8 cellular contexts compared by ENCODE assay signal in genomic region chr15:78308422-78309021, GRCh38. TPM values are rescaled to one million over a fixed set of nuclear protein-coding genes. Genes with fewer than 3 reads are reported as not detected.
DNase-seq lines count a peak whose midpoint lies in the region; ATAC-seq and TF ChIP-seq lines count a peak whose summit lies in the region.

No MANE protein-coding gene starts in this region.

- POLR2A ChIA-PET in RWPE1 (lab: Yijun Ruan, JAX; ENCODE audit: low non-redundant PET) = no interaction called here

- H3K9me3 ChIP-seq in MG63 (no peaks in the 10 kb centered on the region), heart left ventricle (no peaks in the 10 kb centered on the region)

- CTCF ChIA-PET in RWPE1 (lab: Yijun Ruan, JAX) = interaction anchor here (0.7 to 3.5 kb wide), 11 partner anchors 9 to 443 kb away, joined by 3 to 27 read pairs (median 4); no protein-coding TSS in a partner anchor

- H3K27ac ChIP-seq in RWPE1 = no peak overlapping the region
- H3K27ac ChIP-seq in heart left ventricle = no peak overlapping the region

- no peaks in the 10 kb centered on the region for H3K36me3 ChIP-seq in MG63
- H3K36me3 ChIP-seq in heart left ventricle = no peaks in the 10 kb centered on the region

- H3K27ac Mint-ChIP-seq in activated naive CD8-positive, alpha-beta T cell treated with anti-CD3 and anti-CD28 coated beads, Interleukin-2, amount 50 U/mL, for 24 hours = no peak overlapping the region

- peaks cover 6% of the 10 kb centered on the region for H3K27me3 Mint-ChIP-seq in activated naive CD8-positive, alpha-beta T cell treated with anti-CD3 and anti-CD28 coated beads, Interleukin-2, amount 50 U/mL, for 24 hours

- TF ChIP-seq CTCF in RWPE1 (conservative IDR thresholded peaks at IDR 0.05; ENCODE audit: low read depth) (peak; percentile 85), heart left ventricle (IDR thresholded peaks at IDR 0.05) (peak; percentile 69 to 84 (median 77))

- H3K36me3 Mint-ChIP-seq in activated naive CD8-positive, alpha-beta T cell treated with anti-CD3 and anti-CD28 coated beads, Interleukin-2, amount 50 U/mL, for 24 hours (ENCODE audit: low read depth) = no peaks in the 10 kb centered on the region

- no peak overlapping the region for H3K4me3 Mint-ChIP-seq in activated naive CD8-positive, alpha-beta T cell treated with anti-CD3 and anti-CD28 coated beads, Interleukin-2, amount 50 U/mL, for 24 hours

- DNase-seq in GM03348 (ENCODE audit: low spot score) (peak; percentile 80), MG63 (peak; percentile 60), RWPE1 (ENCODE audit: low spot score) (peak; percentile 71), heart left ventricle (peak; percentile 54 to 83 (median 64)), pulmonary artery endothelial cell (ENCODE audit: low read depth, low spot score) (peak; percentile 19)
- DNase-seq in activated naive CD8-positive, alpha-beta T cell treated with anti-CD3 and anti-CD28 coated beads, Interleukin-2, amount 50 U/mL, for 24 hours = peak; percentile 72

- ATAC-seq in activated naive CD8-positive, alpha-beta T cell treated with anti-CD3 and anti-CD28 coated beads, Interleukin-2, amount 50 U/mL, for 24 hours = peak; percentile 82
- peak; percentile 68 to 91 (median 87) for ATAC-seq in heart left ventricle
- no peak for ATAC-seq in HG03135 (IDR thresholded peaks at IDR 0.05; ENCODE audit: unreplicated experiment)
- no peak for ATAC-seq in GM21381 (IDR thresholded peaks at IDR 0.05; ENCODE audit: unreplicated experiment)

- no peak for TF ChIP-seq POLR2A in heart left ventricle (IDR thresholded peaks at IDR 0.05)

- peaks cover 0 to 8% (median 0%) of the 10 kb centered on the region in 12 donors for H3K4me1 ChIP-seq in heart left ventricle

- H3K4me3 ChIP-seq in MG63 (no peak overlapping the region), heart left ventricle (no peak overlapping the region)

- intact Hi-C loops in heart left ventricle (cut with DNase I) = loop anchor here in 9 of 10 donors (1.0 to 5.0 kb wide), 9 partner anchors 106 to 174 kb away; no protein-coding TSS in a partner anchor

- H3K9me3 Mint-ChIP-seq in activated naive CD8-positive, alpha-beta T cell treated with anti-CD3 and anti-CD28 coated beads, Interleukin-2, amount 50 U/mL, for 24 hours = no peaks in the 10 kb centered on the region

- WGBS in heart left ventricle, 4 donors = 2 to 8% (median 7%) methylated on average over 8 of the region's 8 CpGs

- H3K27me3 ChIP-seq in MG63 (no peaks in the 10 kb centered on the region; the same call in 1 of the 2 replicates), heart left ventricle (peaks cover 0 to 23% (median 0%) of the 10 kb centered on the region in 9 donors)

- no peaks in the 10 kb centered on the region for H3K4me1 Mint-ChIP-seq in activated naive CD8-positive, alpha-beta T cell treated with anti-CD3 and anti-CD28 coated beads, Interleukin-2, amount 50 U/mL, for 24 hours

RNA-seq across cellular contexts. Expression of gene SKIC8, which starts 9.1 kb away (rescaled TPM):
- 188 and 259 TPM in 2 replicates for total RNA-seq in MG63 (2014; rRNA removed; shearing (Covaris generic); ENCODE audit: low replicate concordance)
- 10 to 100 TPM; 20.8 to 34.4 (median 27.8) TPM for total RNA-seq in heart left ventricle
- polyA plus RNA-seq in heart left ventricle = 10 to 100 TPM; 28.2 to 50.2 TPM
- 91.5 and 95.4 TPM in 2 replicates for total RNA-seq in pulmonary artery endothelial cell

RNA-seq across cellular contexts. Expression of gene CRABP1, which starts 31.6 kb away (rescaled TPM):
- not detected in 2 replicates for total RNA-seq in MG63 (2014; rRNA removed; shearing (Covaris generic); ENCODE audit: low replicate concordance)
- total RNA-seq in heart left ventricle (under 1 TPM in 1 of 9 donors, not detected in 8; 0.46 TPM), pulmonary artery endothelial cell (not detected in 2 replicates)
- not detected for polyA plus RNA-seq in heart left ventricle

RNA-seq across cellular contexts. Expression of gene DNAJA4, which starts 44.2 kb away (rescaled TPM):
- total RNA-seq in MG63 (2014; rRNA removed; shearing (Covaris generic); ENCODE audit: low replicate concordance) = not detected in 2 replicates
- total RNA-seq in heart left ventricle (100 to 1,000 TPM in 4 of 9 donors, 10 to 100 TPM in 5; 63.0 to 503 (median 94.6) TPM), pulmonary artery endothelial cell (4.7 and 16.4 TPM in 2 replicates)
- 100 to 1,000 TPM in 1 of 2 donors, 10 to 100 TPM in 1; 62.3 to 296 TPM for polyA plus RNA-seq in heart left ventricle

Comparison
In these comparisons a context has a peak if more than half of its experiments do, and no peak if none do; other contexts are left out.
1. DNase-seq: peak in every context shown above with its lines; median percentile 80 in GM03348; 72 in activated naive CD8-positive, alpha-beta T cell treated with anti-CD3 and anti-CD28 coated beads, Interleukin-2, amount 50 U/mL, for 24 hours; 71 in RWPE1; 64 in heart left ventricle; 60 in MG63; 19 in pulmonary artery endothelial cell.
2. ATAC-seq: peak in activated naive CD8-positive, alpha-beta T cell treated with anti-CD3 and anti-CD28 coated beads, Interleukin-2, amount 50 U/mL, for 24 hours (single experiment) and heart left ventricle (4 of 4); none in HG03135 (single experiment) and GM21381 (single experiment).